ENCODE assay signal across 22 cellular contexts in genomic region chr12:100721193-100721592, GRCh38.
DNase-seq lines count a peak whose midpoint lies in the region; ATAC-seq and TF ChIP-seq lines count a peak whose summit lies in the region.
"Had no signal": no experiment of that assay in that cellular context is flagged by ENCODE, and none has a peak within 500 bp of the region (broad histone marks: within the 10 kb centered on the region; RNA-seq: fewer than 3 reads in every experiment).

No MANE protein-coding gene starts in this region.

- H3K36me3 Mint-ChIP-seq in glutamatergic neuron (ENCODE audit: unreplicated experiment), result no peaks in the 10 kb centered on the region

- H3K27me3 Mint-ChIP-seq in glutamatergic neuron (ENCODE audit: unreplicated experiment), result peaks cover 7% of the 10 kb centered on the region

- H3K4me3 ChIP-seq in WERI-Rb-1 (ENCODE audit: low read depth, low read length), result no peak overlapping the region
- no peak overlapping the region for H3K4me3 ChIP-seq in effector memory CD4-positive, alpha-beta T cell (ENCODE audit: insufficient read depth, low read depth, low read length, poor library complexity, severe bottlenecking)
- H3K4me3 ChIP-seq: MG63, Peyer's patch had no signal

- no peaks in the 10 kb centered on the region for H3K9me3 ChIP-seq in WERI-Rb-1 (ENCODE audit: severe bottlenecking)
- no peaks in the 10 kb centered on the region for H3K9me3 ChIP-seq in effector memory CD4-positive, alpha-beta T cell (ENCODE audit: control insufficient read depth, low read length)
- H3K9me3 ChIP-seq: BE2C, Caco-2, MG63, Peyer's patch had no signal

- peak overlapping the region; percentile 43 for H3K4me3 Mint-ChIP-seq in glutamatergic neuron (ENCODE audit: unreplicated experiment)
- H3K4me3 Mint-ChIP-seq: CD4-positive, alpha-beta T cell had no signal

- H3K4me1 ChIP-seq in effector memory CD4-positive, alpha-beta T cell (ENCODE audit: control insufficient read depth, insufficient read depth, low read length, poor library complexity, severe bottlenecking), result no peaks in the 10 kb centered on the region
- H3K4me1 ChIP-seq: Caco-2 had no signal

- no peaks in the 10 kb centered on the region for H3K27me3 ChIP-seq in WERI-Rb-1 (ENCODE audit: insufficient read depth, low read depth, severe bottlenecking)
- H3K27me3 ChIP-seq in effector memory CD4-positive, alpha-beta T cell (replicated peaks; ENCODE audit: control insufficient read depth, insufficient read depth, low read length, poor library complexity, severe bottlenecking), result no peaks in the 10 kb centered on the region

- H3K27ac ChIP-seq in WERI-Rb-1, result no peak overlapping the region
- H3K27ac ChIP-seq in effector memory CD4-positive, alpha-beta T cell (ENCODE audit: insufficient read depth, low read length, poor library complexity, severe bottlenecking), result no peak overlapping the region
- H3K27ac ChIP-seq: HL-60, Peyer's patch had no signal

- peaks cover 4% of the 10 kb centered on the region for H3K9me3 Mint-ChIP-seq in glutamatergic neuron (ENCODE audit: unreplicated experiment)
- H3K9me3 Mint-ChIP-seq: CD4-positive, alpha-beta T cell had no signal

- no peak for TF ChIP-seq CTCF in WERI-Rb-1 (IDR thresholded peaks at IDR 0.05; ENCODE audit: low read depth, low read length)
- TF ChIP-seq CTCF in glutamatergic neuron (IDR thresholded peaks at IDR 0.05; ENCODE audit: partially characterized antibody, unreplicated experiment), result no peak

- DNase-seq in EH (ENCODE audit: low read depth) (peak; percentile 14), NCI-H446 (lab: John Stamatoyannopoulos, UW) (peak; percentile 52 to 89), WERI-Rb-1 (peak; percentile 41), glutamatergic neuron (no peak), ecto neural progenitor cell (ENCODE audit: low spot score) (no peak)
- DNase-seq in effector memory CD4-positive, alpha-beta T cell, result no peak
- DNase-seq: BE2C; Caco-2; CD4-positive, alpha-beta T cell; DMS53; H7; IMR-90; Karpas-422; MG63; NCI-H1092; NCI-H146; NCI-H2081 treated with DMSO at 0.1 percent for 48 hours; NCI-H526; Peyer's patch had no signal

- H3K27ac Mint-ChIP-seq in glutamatergic neuron (ENCODE audit: unreplicated experiment), result peak overlapping the region; percentile 88
- H3K27ac Mint-ChIP-seq: CD4-positive, alpha-beta T cell had no signal

- H3K4me1 Mint-ChIP-seq in glutamatergic neuron (ENCODE audit: low read depth, unreplicated experiment), result peaks cover 42% of the 10 kb centered on the region

- H3K36me3 ChIP-seq in WERI-Rb-1, result no peaks in the 10 kb centered on the region
- H3K36me3 ChIP-seq in effector memory CD4-positive, alpha-beta T cell (ENCODE audit: control insufficient read depth, insufficient read depth, low read length), result no peaks in the 10 kb centered on the region
- H3K36me3 ChIP-seq: BE2C, MG63, Peyer's patch had no signal

- no peak for ATAC-seq in GM18502 (IDR thresholded peaks at IDR 0.05; ENCODE audit: poor library complexity, unreplicated experiment)
- ATAC-seq in GM21723 (IDR thresholded peaks at IDR 0.05; ENCODE audit: unreplicated experiment), result no peak

Comparison
In these comparisons a context has a peak if more than half of its experiments do, and no peak if none do; other contexts are left out.
1. DNase-seq: peak in EH (single experiment), NCI-H446 (2 of 2) and WERI-Rb-1 (single experiment); none in glutamatergic neuron (single experiment), effector memory CD4-positive, alpha-beta T cell (0 of 3) and ecto neural progenitor cell (single experiment).